19 cellular contexts compared by ENCODE assay signal in the genomic region with DNA sequence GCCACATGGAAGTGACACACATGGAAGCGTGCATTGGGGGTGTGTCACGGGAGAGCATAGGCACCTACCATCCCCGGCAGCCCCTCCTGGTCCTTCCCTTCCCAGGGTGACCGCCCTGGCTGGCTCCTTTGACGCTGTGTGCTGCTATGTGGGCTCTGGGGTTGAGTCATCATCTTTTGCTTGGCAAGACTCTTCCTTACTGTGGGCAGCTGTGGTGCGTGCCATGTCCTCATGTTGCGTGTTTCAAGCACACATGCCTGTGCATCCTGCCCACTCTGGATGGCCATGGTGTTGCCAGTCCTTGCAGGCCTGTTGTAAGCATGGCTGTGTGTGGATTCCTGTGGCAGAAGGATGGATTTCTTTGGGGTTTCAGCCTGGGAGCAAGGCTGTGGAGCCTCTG. TPM values are rescaled to one million over a fixed set of nuclear protein-coding genes. Genes with fewer than 3 reads are reported as not detected.
DNase-seq lines count a peak whose midpoint lies in the region; FAIRE-seq and TF ChIP-seq lines count a peak whose summit lies in the region.
"Had no signal": no experiment of that assay in that cellular context is flagged by ENCODE, and none has a peak within 500 bp of the region (broad histone marks: within the 10 kb centered on the region; RNA-seq: fewer than 3 reads in every experiment).

No MANE protein-coding gene starts in this region.

- H3K9ac ChIP-seq in astrocyte (ENCODE audit: low read length): no peak overlapping the region

- H3K9me3 Mint-ChIP-seq in astrocyte (ENCODE audit: unreplicated experiment): no peaks in the 10 kb centered on the region
- H3K9me3 Mint-ChIP-seq: stimulated activated memory B cell treated with anti-CD40 and anti-IgM and Interleukin-4, amounts not matched to agents 10 μg/mL and 1 μg/mL and 100 μg/mL, for 72 hours had no signal

- no peaks in the 10 kb centered on the region for H3K36me3 Mint-ChIP-seq in astrocyte (ENCODE audit: low read depth, unreplicated experiment)

- H3K79me2 ChIP-seq in astrocyte (ENCODE audit: insufficient read depth, low read length): peaks cover 98% of the 10 kb centered on the region

- H3K27ac ChIP-seq in astrocyte (ENCODE audit: low read depth, low read length): no peak overlapping the region
- H3K27ac ChIP-seq: body of pancreas, hepatocyte, lower lobe of right lung had no signal

- H3K4me2 ChIP-seq in astrocyte (ENCODE audit: low read length): no peak overlapping the region
- H3K4me2 ChIP-seq: hepatocyte had no signal

- DNase-seq in GM03348 (ENCODE audit: low spot score): peak; percentile 42
- peak; percentile 47 for DNase-seq in astrocyte (ENCODE audit: low read depth)
- peak; percentile 67 for DNase-seq in fibroblast of peridontal ligament (ENCODE audit: extremely low read depth)
- peak; percentile 66 for DNase-seq in stromal cell of bone marrow (ENCODE audit: low read depth)
- no peak for DNase-seq in activated T-cell treated with anti-CD3 and anti-CD28 coated beads, Interleukin-2, amount 50 U/mL, for 1 hour
- DNase-seq in retina: no peak
- DNase-seq in NCI-H345 (lab: John Stamatoyannopoulos, UW): no peak
- DNase-seq: activated CD4-positive, alpha-beta T cell treated with anti-CD3 and anti-CD28 coated beads for 36 hours; activated naive CD4-positive, alpha-beta T cell treated with anti-CD3 and anti-CD28 coated beads, Interleukin-2, amount 50 U/mL, for 16 hours; body of pancreas; cortex of kidney; DMS79 treated with DMSO at 0.1 percent for 48 hours; foreskin melanocyte; islet precursor cell; lower lobe of right lung; NCI-H1436 had no signal

- H2AFZ ChIP-seq in astrocyte (ENCODE audit: low read depth, low read length): no peak overlapping the region
- H2AFZ ChIP-seq: hepatocyte had no signal

- H3K27ac Mint-ChIP-seq in astrocyte (ENCODE audit: unreplicated experiment): no peak overlapping the region
- H3K27ac Mint-ChIP-seq: activated CD4-positive, alpha-beta T cell treated with anti-CD3 and anti-CD28 coated beads for 36 hours; stimulated activated memory B cell treated with anti-CD40 and anti-IgM and Interleukin-4, amounts not matched to agents 10 μg/mL and 1 μg/mL and 100 μg/mL, for 72 hours had no signal

- peaks cover 11% of the 10 kb centered on the region for H3K4me1 ChIP-seq in astrocyte (ENCODE audit: insufficient read depth, low read length)

- no peaks in the 10 kb centered on the region for H3K36me3 ChIP-seq in astrocyte (ENCODE audit: insufficient read depth, low read length)
- H3K36me3 ChIP-seq: lower lobe of right lung had no signal

- H3K27me3 ChIP-seq in astrocyte (ENCODE audit: insufficient read depth, low read length): no peaks in the 10 kb centered on the region
- H3K27me3 ChIP-seq: body of pancreas, hepatocyte, tibial nerve had no signal

- H3K9me3 ChIP-seq in astrocyte (ENCODE audit: insufficient read depth, low read depth, low read length): no peaks in the 10 kb centered on the region
- H3K9me3 ChIP-seq: body of pancreas, lower lobe of right lung, tibial nerve had no signal

- no peak for FAIRE-seq in astrocyte (lab: Jason Lieb, UNC)

- peaks cover 71% of the 10 kb centered on the region for H4K20me1 ChIP-seq in astrocyte (ENCODE audit: insufficient read depth, low read length)

- no peak overlapping the region for H3K4me3 Mint-ChIP-seq in astrocyte (ENCODE audit: unreplicated experiment)
- H3K4me3 Mint-ChIP-seq: activated CD4-positive, alpha-beta T cell treated with anti-CD3 and anti-CD28 coated beads for 36 hours; stimulated activated memory B cell treated with anti-CD40 and anti-IgM and Interleukin-4, amounts not matched to agents 10 μg/mL and 1 μg/mL and 100 μg/mL, for 72 hours had no signal

- no peaks in the 10 kb centered on the region for H3K27me3 Mint-ChIP-seq in astrocyte (ENCODE audit: low read depth, unreplicated experiment)
- H3K27me3 Mint-ChIP-seq: activated CD4-positive, alpha-beta T cell treated with anti-CD3 and anti-CD28 coated beads for 36 hours; stimulated activated memory B cell treated with anti-CD40 and anti-IgM and Interleukin-4, amounts not matched to agents 10 μg/mL and 1 μg/mL and 100 μg/mL, for 72 hours had no signal

- H3K4me3 ChIP-seq in astrocyte (ENCODE audit: insufficient read depth, low read depth, low read length): no peak overlapping the region
- H3K4me3 ChIP-seq: body of pancreas, hepatocyte, lower lobe of right lung, tibial nerve had no signal

- no peaks in the 10 kb centered on the region for H3K4me1 Mint-ChIP-seq in astrocyte (ENCODE audit: low read depth, unreplicated experiment)
- H3K4me1 Mint-ChIP-seq: activated CD4-positive, alpha-beta T cell treated with anti-CD3 and anti-CD28 coated beads for 36 hours had no signal

- TF ChIP-seq CTCF in astrocyte (IDR thresholded peaks at IDR 0.05; ENCODE audit: insufficient read depth, low read depth, low read length): no peak

RNA-seq across cellular contexts. Expression of a gene that starts 14.0 kb away (rescaled TPM):
- total RNA-seq in astrocyte: 63.3 and 64.3 TPM in 2 replicates

Comparison
In these comparisons a context has a peak if more than half of its experiments do, and no peak if none do; other contexts are left out.
1. DNase-seq: peak in GM03348 (single experiment), astrocyte (single experiment), fibroblast of peridontal ligament (single experiment) and stromal cell of bone marrow (single experiment); none in activated T-cell treated with anti-CD3 and anti-CD28 coated beads, Interleukin-2, amount 50 U/mL, for 1 hour (single experiment), retina (single experiment) and NCI-H345 (single experiment).